1 cellular context compared by ENCODE assay signal in the genomic region with DNA sequence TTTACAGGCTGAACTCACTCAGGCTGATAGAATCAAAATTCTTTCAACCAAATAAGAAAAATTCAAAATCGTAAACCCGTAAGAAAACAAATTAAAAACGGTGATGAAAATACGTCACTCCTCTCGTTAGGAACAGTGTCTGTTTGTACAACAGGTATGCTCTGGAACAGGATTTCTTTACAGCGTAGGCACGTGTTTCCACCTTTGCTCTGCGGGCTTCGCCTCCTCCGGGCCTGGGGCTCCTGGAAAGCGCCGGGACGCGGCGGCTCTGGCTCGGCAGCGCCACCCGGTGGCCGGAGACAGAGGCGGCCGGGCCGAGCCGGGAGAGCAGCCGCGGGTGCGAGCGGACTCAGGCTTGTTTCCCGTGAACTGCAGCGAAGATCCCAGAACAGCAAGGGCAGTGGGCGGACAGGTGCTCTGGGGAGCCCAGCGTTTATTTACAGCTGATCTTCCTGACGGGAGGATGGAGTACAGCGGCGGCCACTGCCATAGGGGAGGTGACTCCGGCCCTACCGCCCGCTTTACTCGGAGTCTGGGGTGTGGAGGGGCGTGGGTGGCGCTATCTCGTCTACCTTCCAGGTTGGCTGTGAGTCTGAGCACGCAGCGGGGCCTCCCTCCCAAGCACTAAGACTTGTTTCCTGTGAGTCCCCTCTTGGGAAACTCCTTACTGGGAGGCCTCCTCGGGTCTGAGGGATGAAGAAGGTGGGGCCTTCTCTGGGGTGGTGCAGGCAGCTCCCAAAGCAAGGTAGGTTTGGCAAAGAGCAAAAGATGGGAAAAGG.
TF ChIP-seq lines count a peak whose summit lies in the region.

No MANE protein-coding gene starts in this region.

TF ChIP-seq in HepG2, 621 proteins besides CTCF, POLR2A, EP300 and RAD21 (continued from another document and continues in another):
- TF ChIP-seq, protein P1, sequence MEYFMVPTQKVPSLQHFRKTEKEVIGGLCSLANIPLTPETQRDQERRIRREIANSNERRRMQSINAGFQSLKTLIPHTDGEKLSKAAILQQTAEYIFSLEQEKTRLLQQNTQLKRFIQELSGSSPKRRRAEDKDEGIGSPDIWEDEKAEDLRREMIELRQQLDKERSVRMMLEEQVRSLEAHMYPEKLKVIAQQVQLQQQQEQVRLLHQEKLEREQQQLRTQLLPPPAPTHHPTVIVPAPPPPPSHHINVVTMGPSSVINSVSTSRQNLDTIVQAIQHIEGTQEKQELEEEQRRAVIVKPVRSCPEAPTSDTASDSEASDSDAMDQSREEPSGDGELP (IDR thresholded peaks at IDR 0.05; ENCODE audit: borderline replicate concordance, low read depth): no peak; the same call in 1 of the 2 replicates
- no peak; the same call in 1 of the 2 replicates for TF ChIP-seq ZKSCAN8 (CRISPR knock-in tag; IDR thresholded peaks at IDR 0.05; ENCODE audit: borderline replicate concordance)
- TF ChIP-seq ZNF577 (CRISPR knock-in tag; IDR thresholded peaks at IDR 0.05; ENCODE audit: borderline replicate concordance, low read depth): no peak
- no peak; the same call in 1 of the 2 replicates for TF ChIP-seq HIVEP1 (CRISPR knock-in tag; IDR thresholded peaks at IDR 0.05)
- TF ChIP-seq ZSCAN21 (CRISPR knock-in tag; IDR thresholded peaks at IDR 0.05; ENCODE audit: borderline replicate concordance): no peak
- no peak for TF ChIP-seq TOE1 (CRISPR knock-in tag; IDR thresholded peaks at IDR 0.05)
- TF ChIP-seq SSRP1 (CRISPR knock-in tag; IDR thresholded peaks at IDR 0.05): no peak
- peak; percentile 22; the same call in 1 of the 2 replicates for TF ChIP-seq GATAD2A (CRISPR knock-in tag; IDR thresholded peaks at IDR 0.05)
- no peak for TF ChIP-seq CHCHD3 (CRISPR knock-in tag; IDR thresholded peaks at IDR 0.05)
- TF ChIP-seq, protein P2, sequence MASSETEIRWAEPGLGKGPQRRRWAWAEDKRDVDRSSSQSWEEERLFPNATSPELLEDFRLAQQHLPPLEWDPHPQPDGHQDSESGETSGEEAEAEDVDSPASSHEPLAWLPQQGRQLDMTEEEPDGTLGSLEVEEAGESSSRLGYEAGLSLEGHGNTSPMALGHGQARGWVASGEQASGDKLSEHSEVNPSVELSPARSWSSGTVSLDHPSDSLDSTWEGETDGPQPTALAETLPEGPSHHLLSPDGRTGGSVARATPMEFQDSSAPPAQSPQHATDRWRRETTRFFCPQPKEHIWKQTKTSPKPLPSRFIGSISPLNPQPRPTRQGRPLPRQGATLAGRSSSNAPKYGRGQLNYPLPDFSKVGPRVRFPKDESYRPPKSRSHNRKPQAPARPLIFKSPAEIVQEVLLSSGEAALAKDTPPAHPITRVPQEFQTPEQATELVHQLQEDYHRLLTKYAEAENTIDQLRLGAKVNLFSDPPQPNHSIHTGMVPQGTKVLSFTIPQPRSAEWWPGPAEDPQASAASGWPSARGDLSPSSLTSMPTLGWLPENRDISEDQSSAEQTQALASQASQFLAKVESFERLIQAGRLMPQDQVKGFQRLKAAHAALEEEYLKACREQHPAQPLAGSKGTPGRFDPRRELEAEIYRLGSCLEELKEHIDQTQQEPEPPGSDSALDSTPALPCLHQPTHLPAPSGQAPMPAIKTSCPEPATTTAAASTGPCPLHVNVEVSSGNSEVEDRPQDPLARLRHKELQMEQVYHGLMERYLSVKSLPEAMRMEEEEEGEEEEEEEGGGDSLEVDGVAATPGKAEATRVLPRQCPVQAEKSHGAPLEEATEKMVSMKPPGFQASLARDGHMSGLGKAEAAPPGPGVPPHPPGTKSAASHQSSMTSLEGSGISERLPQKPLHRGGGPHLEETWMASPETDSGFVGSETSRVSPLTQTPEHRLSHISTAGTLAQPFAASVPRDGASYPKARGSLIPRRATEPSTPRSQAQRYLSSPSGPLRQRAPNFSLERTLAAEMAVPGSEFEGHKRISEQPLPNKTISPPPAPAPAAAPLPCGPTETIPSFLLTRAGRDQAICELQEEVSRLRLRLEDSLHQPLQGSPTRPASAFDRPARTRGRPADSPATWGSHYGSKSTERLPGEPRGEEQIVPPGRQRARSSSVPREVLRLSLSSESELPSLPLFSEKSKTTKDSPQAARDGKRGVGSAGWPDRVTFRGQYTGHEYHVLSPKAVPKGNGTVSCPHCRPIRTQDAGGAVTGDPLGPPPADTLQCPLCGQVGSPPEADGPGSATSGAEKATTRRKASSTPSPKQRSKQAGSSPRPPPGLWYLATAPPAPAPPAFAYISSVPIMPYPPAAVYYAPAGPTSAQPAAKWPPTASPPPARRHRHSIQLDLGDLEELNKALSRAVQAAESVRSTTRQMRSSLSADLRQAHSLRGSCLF (CRISPR knock-in tag; IDR thresholded peaks at IDR 0.05; ENCODE audit: borderline replicate concordance): no peak
- TF ChIP-seq, protein P3, sequence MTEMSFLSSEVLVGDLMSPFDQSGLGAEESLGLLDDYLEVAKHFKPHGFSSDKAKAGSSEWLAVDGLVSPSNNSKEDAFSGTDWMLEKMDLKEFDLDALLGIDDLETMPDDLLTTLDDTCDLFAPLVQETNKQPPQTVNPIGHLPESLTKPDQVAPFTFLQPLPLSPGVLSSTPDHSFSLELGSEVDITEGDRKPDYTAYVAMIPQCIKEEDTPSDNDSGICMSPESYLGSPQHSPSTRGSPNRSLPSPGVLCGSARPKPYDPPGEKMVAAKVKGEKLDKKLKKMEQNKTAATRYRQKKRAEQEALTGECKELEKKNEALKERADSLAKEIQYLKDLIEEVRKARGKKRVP (CRISPR knock-in tag; IDR thresholded peaks at IDR 0.05): peak in 1 of 2 experiments; percentile 72; a peak in 2 of 4 replicates
- TF ChIP-seq, protein P4, sequence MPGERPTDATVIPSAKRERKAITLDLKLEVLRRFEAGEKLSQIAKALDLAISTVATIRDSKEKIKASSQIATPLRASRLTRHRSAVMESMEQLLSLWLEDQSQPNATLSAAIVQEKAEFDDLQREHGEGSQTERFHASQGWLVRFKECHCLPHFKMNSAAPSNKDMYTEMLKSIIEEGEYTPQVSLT (CRISPR knock-in tag; IDR thresholded peaks at IDR 0.05; ENCODE audit: borderline replicate concordance, low read depth): no peak
- TF ChIP-seq, protein P5, sequence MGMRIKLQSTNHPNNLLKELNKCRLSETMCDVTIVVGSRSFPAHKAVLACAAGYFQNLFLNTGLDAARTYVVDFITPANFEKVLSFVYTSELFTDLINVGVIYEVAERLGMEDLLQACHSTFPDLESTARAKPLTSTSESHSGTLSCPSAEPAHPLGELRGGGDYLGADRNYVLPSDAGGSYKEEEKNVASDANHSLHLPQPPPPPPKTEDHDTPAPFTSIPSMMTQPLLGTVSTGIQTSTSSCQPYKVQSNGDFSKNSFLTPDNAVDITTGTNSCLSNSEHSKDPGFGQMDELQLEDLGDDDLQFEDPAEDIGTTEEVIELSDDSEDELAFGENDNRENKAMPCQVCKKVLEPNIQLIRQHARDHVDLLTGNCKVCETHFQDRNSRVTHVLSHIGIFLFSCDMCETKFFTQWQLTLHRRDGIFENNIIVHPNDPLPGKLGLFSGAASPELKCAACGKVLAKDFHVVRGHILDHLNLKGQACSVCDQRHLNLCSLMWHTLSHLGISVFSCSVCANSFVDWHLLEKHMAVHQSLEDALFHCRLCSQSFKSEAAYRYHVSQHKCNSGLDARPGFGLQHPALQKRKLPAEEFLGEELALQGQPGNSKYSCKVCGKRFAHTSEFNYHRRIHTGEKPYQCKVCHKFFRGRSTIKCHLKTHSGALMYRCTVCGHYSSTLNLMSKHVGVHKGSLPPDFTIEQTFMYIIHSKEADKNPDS (CRISPR knock-in tag; IDR thresholded peaks at IDR 0.05): no peak
- TF ChIP-seq ZNF883 (CRISPR knock-in tag; IDR thresholded peaks at IDR 0.05; ENCODE audit: not compliant biosample characterization): no peak
- TF ChIP-seq, protein P6, sequence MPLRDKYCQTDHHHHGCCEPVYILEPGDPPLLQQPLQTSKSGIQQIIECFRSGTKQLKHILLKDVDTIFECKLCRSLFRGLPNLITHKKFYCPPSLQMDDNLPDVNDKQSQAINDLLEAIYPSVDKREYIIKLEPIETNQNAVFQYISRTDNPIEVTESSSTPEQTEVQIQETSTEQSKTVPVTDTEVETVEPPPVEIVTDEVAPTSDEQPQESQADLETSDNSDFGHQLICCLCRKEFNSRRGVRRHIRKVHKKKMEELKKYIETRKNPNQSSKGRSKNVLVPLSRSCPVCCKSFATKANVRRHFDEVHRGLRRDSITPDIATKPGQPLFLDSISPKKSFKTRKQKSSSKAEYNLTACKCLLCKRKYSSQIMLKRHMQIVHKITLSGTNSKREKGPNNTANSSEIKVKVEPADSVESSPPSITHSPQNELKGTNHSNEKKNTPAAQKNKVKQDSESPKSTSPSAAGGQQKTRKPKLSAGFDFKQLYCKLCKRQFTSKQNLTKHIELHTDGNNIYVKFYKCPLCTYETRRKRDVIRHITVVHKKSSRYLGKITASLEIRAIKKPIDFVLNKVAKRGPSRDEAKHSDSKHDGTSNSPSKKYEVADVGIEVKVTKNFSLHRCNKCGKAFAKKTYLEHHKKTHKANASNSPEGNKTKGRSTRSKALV (CRISPR knock-in tag; IDR thresholded peaks at IDR 0.05): peak; percentile 69; the same call in 1 of the 2 replicates
- TF ChIP-seq ZNF451 (CRISPR knock-in tag; IDR thresholded peaks at IDR 0.05): no peak
- peak; percentile 64; the same call in 1 of the 2 replicates for TF ChIP-seq ZFAT (CRISPR knock-in tag; conservative IDR thresholded peaks at IDR 0.05)
- TF ChIP-seq ZNF121 (CRISPR knock-in tag; IDR thresholded peaks at IDR 0.05): no peak
- peak; percentile 51; the same call in 1 of the 2 replicates for TF ChIP-seq RXRA (CRISPR knock-in tag; IDR thresholded peaks at IDR 0.05)
- no peak for TF ChIP-seq ZNF10 (CRISPR knock-in tag; IDR thresholded peaks at IDR 0.05; ENCODE audit: borderline replicate concordance, low read depth)
- no peak for TF ChIP-seq TAF1 (CRISPR knock-in tag; IDR thresholded peaks at IDR 0.05)
- TF ChIP-seq ZBTB8A (CRISPR knock-in tag; IDR thresholded peaks at IDR 0.05; ENCODE audit: borderline replicate concordance, low read depth): no peak
- TF ChIP-seq SP140L (CRISPR knock-in tag; IDR thresholded peaks at IDR 0.05; ENCODE audit: borderline replicate concordance): peak; percentile 78; the same call in 1 of the 2 replicates
- TF ChIP-seq, protein P7, sequence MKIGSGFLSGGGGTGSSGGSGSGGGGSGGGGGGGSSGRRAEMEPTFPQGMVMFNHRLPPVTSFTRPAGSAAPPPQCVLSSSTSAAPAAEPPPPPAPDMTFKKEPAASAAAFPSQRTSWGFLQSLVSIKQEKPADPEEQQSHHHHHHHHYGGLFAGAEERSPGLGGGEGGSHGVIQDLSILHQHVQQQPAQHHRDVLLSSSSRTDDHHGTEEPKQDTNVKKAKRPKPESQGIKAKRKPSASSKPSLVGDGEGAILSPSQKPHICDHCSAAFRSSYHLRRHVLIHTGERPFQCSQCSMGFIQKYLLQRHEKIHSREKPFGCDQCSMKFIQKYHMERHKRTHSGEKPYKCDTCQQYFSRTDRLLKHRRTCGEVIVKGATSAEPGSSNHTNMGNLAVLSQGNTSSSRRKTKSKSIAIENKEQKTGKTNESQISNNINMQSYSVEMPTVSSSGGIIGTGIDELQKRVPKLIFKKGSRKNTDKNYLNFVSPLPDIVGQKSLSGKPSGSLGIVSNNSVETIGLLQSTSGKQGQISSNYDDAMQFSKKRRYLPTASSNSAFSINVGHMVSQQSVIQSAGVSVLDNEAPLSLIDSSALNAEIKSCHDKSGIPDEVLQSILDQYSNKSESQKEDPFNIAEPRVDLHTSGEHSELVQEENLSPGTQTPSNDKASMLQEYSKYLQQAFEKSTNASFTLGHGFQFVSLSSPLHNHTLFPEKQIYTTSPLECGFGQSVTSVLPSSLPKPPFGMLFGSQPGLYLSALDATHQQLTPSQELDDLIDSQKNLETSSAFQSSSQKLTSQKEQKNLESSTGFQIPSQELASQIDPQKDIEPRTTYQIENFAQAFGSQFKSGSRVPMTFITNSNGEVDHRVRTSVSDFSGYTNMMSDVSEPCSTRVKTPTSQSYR (CRISPR knock-in tag; IDR thresholded peaks at IDR 0.05; ENCODE audit: borderline replicate concordance): no peak
- TF ChIP-seq NFKB2 (CRISPR knock-in tag; IDR thresholded peaks at IDR 0.05; ENCODE audit: borderline replicate concordance): peak; percentile 91
- no peak for TF ChIP-seq SRSF1 (optimal IDR thresholded peaks at IDR 0.05; ENCODE audit: low read depth, low read length)
- peak; percentile 81; the same call in 1 of the 2 replicates for TF ChIP-seq ZSCAN31 (CRISPR knock-in tag; IDR thresholded peaks at IDR 0.05; ENCODE audit: low read depth)
- TF ChIP-seq, protein P8, sequence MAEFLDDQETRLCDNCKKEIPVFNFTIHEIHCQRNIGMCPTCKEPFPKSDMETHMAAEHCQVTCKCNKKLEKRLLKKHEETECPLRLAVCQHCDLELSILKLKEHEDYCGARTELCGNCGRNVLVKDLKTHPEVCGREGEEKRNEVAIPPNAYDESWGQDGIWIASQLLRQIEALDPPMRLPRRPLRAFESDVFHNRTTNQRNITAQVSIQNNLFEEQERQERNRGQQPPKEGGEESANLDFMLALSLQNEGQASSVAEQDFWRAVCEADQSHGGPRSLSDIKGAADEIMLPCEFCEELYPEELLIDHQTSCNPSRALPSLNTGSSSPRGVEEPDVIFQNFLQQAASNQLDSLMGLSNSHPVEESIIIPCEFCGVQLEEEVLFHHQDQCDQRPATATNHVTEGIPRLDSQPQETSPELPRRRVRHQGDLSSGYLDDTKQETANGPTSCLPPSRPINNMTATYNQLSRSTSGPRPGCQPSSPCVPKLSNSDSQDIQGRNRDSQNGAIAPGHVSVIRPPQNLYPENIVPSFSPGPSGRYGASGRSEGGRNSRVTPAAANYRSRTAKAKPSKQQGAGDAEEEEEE (CRISPR knock-in tag; IDR thresholded peaks at IDR 0.05; ENCODE audit: borderline replicate concordance): no peak
- no peak for TF ChIP-seq MEF2D (CRISPR knock-in tag; IDR thresholded peaks at IDR 0.05)
- peak; percentile 40 for TF ChIP-seq PTBP1 (IDR thresholded peaks at IDR 0.05; ENCODE audit: low read depth, low read length, poor library complexity, severe bottlenecking)
- TF ChIP-seq, protein P9, sequence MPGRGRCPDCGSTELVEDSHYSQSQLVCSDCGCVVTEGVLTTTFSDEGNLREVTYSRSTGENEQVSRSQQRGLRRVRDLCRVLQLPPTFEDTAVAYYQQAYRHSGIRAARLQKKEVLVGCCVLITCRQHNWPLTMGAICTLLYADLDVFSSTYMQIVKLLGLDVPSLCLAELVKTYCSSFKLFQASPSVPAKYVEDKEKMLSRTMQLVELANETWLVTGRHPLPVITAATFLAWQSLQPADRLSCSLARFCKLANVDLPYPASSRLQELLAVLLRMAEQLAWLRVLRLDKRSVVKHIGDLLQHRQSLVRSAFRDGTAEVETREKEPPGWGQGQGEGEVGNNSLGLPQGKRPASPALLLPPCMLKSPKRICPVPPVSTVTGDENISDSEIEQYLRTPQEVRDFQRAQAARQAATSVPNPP (CRISPR knock-in tag; IDR thresholded peaks at IDR 0.05): peak; percentile 85; the same call in 1 of the 2 replicates
